ENCODE assay signal across 22 cellular contexts in the genomic region with DNA sequence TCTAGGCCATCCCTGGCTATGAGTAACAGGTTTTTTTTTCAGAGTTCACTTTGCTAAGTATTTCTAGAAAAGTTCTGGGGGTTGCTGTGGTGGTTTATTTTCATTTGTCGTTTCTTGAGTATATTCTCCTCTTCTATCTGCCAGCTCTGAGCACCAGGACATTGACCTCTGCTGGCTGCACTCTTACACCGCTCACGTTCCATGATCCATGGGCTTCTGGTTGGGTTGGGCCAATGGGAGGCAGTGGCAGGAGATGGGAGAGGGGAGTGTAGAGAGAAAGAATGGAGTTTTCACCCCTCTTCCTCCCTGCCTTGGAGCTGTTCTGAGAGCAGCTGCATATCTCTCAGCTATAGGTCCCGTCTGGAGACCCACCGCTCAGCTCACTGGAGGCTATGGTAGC.
DNase-seq lines count a peak whose midpoint lies in the region; ATAC-seq, FAIRE-seq and TF ChIP-seq lines count a peak whose summit lies in the region.
"Had no signal": no experiment of that assay in that cellular context is flagged by ENCODE, and none has a peak within 500 bp of the region (broad histone marks: within the 10 kb centered on the region; RNA-seq: fewer than 3 reads in every experiment).

No MANE protein-coding gene starts in this region.

- TF ChIP-seq CTCF in MCF 10A (IDR thresholded peaks at IDR 0.05; ENCODE audit: unreplicated experiment): no peak
- no peak for TF ChIP-seq CTCF in breast epithelium (IDR thresholded peaks at IDR 0.05)
- no peak for TF ChIP-seq CTCF in K562 (IDR thresholded peaks at IDR 0.05 in 2 of 3, conservative IDR thresholded peaks at IDR 0.05 in 1 of 3; ENCODE audit: insufficient read depth in 2 of 3, low read depth in 1 of 3, low read length in 3 of 3)
- TF ChIP-seq CTCF in liver (IDR thresholded peaks at IDR 0.05; ENCODE audit: low read depth, low read length, missing input control): no peak
- no peak for TF ChIP-seq CTCF in gastrocnemius medialis (IDR thresholded peaks at IDR 0.05 in 4 of 5, conservative IDR thresholded peaks at IDR 0.05 in 1 of 5)

- H4K20me1 ChIP-seq in K562 (replicated peaks; ENCODE audit: control insufficient read depth, insufficient read depth, low read length): no peaks in the 10 kb centered on the region
- H4K20me1 ChIP-seq: BLaER1 had no signal

- H3K4me1 ChIP-seq in breast epithelium (no peaks in the 10 kb centered on the region), K562 (replicated peaks in 1 of 2; ENCODE audit: control insufficient read depth in 2 of 2, insufficient read depth in 2 of 2, low read length in 2 of 2) (no peaks in the 10 kb centered on the region), liver (ENCODE audit: control insufficient read depth in 4 of 4, insufficient read depth in 4 of 4, low read length in 3 of 4) (peaks cover 3 to 19% (median 15%) of the 10 kb centered on the region in 4 donors), gastrocnemius medialis (no peaks in the 10 kb centered on the region)
- H3K4me1 ChIP-seq: BLaER1 had no signal

- H3K9me3 Mint-ChIP-seq in MCF 10A (ENCODE audit: unreplicated experiment): no peaks in the 10 kb centered on the region
- H3K9me3 Mint-ChIP-seq: CD8-positive, alpha-beta T cell had no signal

- no peak for FAIRE-seq in K562 (lab: Jason Lieb, UNC)
- FAIRE-seq: G401.6, GM12891, GM19239, H54 had no signal

- H3K4me3 ChIP-seq in breast epithelium (no peak overlapping the region), K562 (no peak overlapping the region), liver (ENCODE audit: low read depth in 1 of 3, low read length in 3 of 3) (no peak overlapping the region), gastrocnemius medialis (no peak overlapping the region)
- H3K4me3 ChIP-seq: BLaER1, GM23248 had no signal

- no peaks in the 10 kb centered on the region for H3K36me3 Mint-ChIP-seq in MCF 10A (ENCODE audit: insufficient read depth, unreplicated experiment)
- H3K36me3 Mint-ChIP-seq: CD14-positive monocyte; CD8-positive, alpha-beta T cell had no signal

- no peaks in the 10 kb centered on the region for H3K36me3 ChIP-seq in breast epithelium
- H3K36me3 ChIP-seq in K562 (ENCODE audit: control insufficient read depth, insufficient read depth, low read length): no peaks in the 10 kb centered on the region
- H3K36me3 ChIP-seq in liver (ENCODE audit: control insufficient read depth in 4 of 4, insufficient read depth in 3 of 4, low read depth in 1 of 4, low read length in 3 of 4): no peaks in the 10 kb centered on the region
- H3K36me3 ChIP-seq in gastrocnemius medialis: no peaks in the 10 kb centered on the region
- H3K36me3 ChIP-seq: BLaER1 had no signal

- ATAC-seq in K562 (no peak), gastrocnemius medialis (no peak), HG03342 (IDR thresholded peaks at IDR 0.05; ENCODE audit: unreplicated experiment) (no peak)
- ATAC-seq: CD8-positive, alpha-beta T cell had no signal

- DNase-seq in MCF 10A (ENCODE audit: unreplicated experiment) (no peak), breast epithelium (ENCODE audit: low spot score in 2 of 2) (no peak), K562 (ENCODE audit: extremely low read depth in 1 of 4, low spot score in 3 of 4) (no peak), NCI-H748 treated with DMSO at 0.1 percent for 48 hours (lab: John Stamatoyannopoulos, UW) (no peak), COLO668 (lab: John Stamatoyannopoulos, UW; ENCODE audit: unreplicated experiment) (no peak), gastrocnemius medialis (no peak)
- DNase-seq: 8988T; CD8-positive, alpha-beta T cell; COR-L47; DMS 273 treated with DMSO at 0.1 percent for 48 hours; DMS53; DND-41; GM23248; HCEC 1CT had no signal

- CTCF ChIA-PET in MCF 10A (lab: Yijun Ruan, JAX): interaction anchor here (1.3 kb wide), 1 partner anchor 25 kb away, joined by 8 read pairs; no protein-coding TSS in a partner anchor
- CTCF ChIA-PET in K562 (lab: Yijun Ruan, JAX; ENCODE audit: low intra/inter-chr PET ratio): no interaction called here

- BruUV-seq in MCF 10A (replicated peaks; lab: Mats Ljungman, UMichigan) (no TSS peak), K562 (replicated peaks; lab: Mats Ljungman, UMichigan) (no TSS peak)

- no peaks in the 10 kb centered on the region for H3K27me3 Mint-ChIP-seq in MCF 10A (ENCODE audit: insufficient read depth, unreplicated experiment)

- no peak overlapping the region for H3K4me2 ChIP-seq in K562 (ENCODE audit: insufficient read depth, low read length)
- H3K4me2 ChIP-seq: BLaER1 had no signal

- no peak for TF ChIP-seq EP300 in K562 (IDR thresholded peaks at IDR 0.05; ENCODE audit: low read length)

- TF ChIP-seq RAD21 in K562 (CRISPR knock-in tag; conservative IDR thresholded peaks at IDR 0.05 in 1 of 2, IDR thresholded peaks at IDR 0.05 in 1 of 2): no peak
- TF ChIP-seq RAD21 in liver (IDR thresholded peaks at IDR 0.05): no peak

- H3K4me1 Mint-ChIP-seq in MCF 10A (ENCODE audit: insufficient read depth, unreplicated experiment): peaks cover 8% of the 10 kb centered on the region
- H3K4me1 Mint-ChIP-seq: CD14-positive monocyte had no signal

- H3K27ac ChIP-seq in breast epithelium (no peak overlapping the region), K562 (ENCODE audit: extremely low read depth, low read depth, low read length) (no peak overlapping the region), liver (ENCODE audit: low read depth in 1 of 2, low read length in 2 of 2) (peak overlapping the region in 1 of 2 donors; percentile 51), gastrocnemius medialis (no peak overlapping the region)
- H3K27ac ChIP-seq: BLaER1, GM23248 had no signal

- no peak overlapping the region for H2AFZ ChIP-seq in K562 (ENCODE audit: low read depth, low read length)
- H2AFZ ChIP-seq: GM23248 had no signal

- H3K79me2 ChIP-seq in K562 (ENCODE audit: control insufficient read depth, insufficient read depth, low read length): no peaks in the 10 kb centered on the region

- no peaks in the 10 kb centered on the region for H3K9me3 ChIP-seq in breast epithelium
- no peaks in the 10 kb centered on the region for H3K9me3 ChIP-seq in K562 (replicated peaks; ENCODE audit: control insufficient read depth, insufficient read depth, low read depth, low read length)
- H3K9me3 ChIP-seq in liver (ENCODE audit: control insufficient read depth in 4 of 4, low read length in 3 of 4): no peaks in the 10 kb centered on the region
- no peaks in the 10 kb centered on the region for H3K9me3 ChIP-seq in gastrocnemius medialis
- H3K9me3 ChIP-seq: BLaER1 had no signal

- H3K27ac Mint-ChIP-seq in MCF 10A (ENCODE audit: low read depth, unreplicated experiment): peak overlapping the region; percentile 31
- H3K27ac Mint-ChIP-seq: CD8-positive, alpha-beta T cell had no signal

- TF ChIP-seq POLR2A in breast epithelium (IDR thresholded peaks at IDR 0.05) (no peak), K562 (conservative IDR thresholded peaks at IDR 0.05) (no peak), gastrocnemius medialis (IDR thresholded peaks at IDR 0.05) (no peak)

- POLR2A ChIA-PET in MCF 10A (lab: Yijun Ruan, JAX) (interaction anchor here (0.5 to 2.0 kb wide), 9 partner anchors 7 to 792 kb away, joined by 3 to 8 read pairs (median 4); no protein-coding TSS in a partner anchor), K562 (lab: Yijun Ruan, JAX) (interaction anchor here (1.0 to 1.6 kb wide), 4 partner anchors 11 to 26 kb away, joined by 3 to 5 read pairs (median 4); no protein-coding TSS in a partner anchor)

- in situ Hi-C loops in K562 (cut with MboI): no loop called here
- in situ Hi-C loops in gastrocnemius medialis (cut with MboI; ENCODE audit: low sequenced_read_pairs in 4 of 4): no loop called here

- intact Hi-C loops in MCF 10A (cut with micrococcal nuclease): no loop called here
- intact Hi-C loops in breast epithelium (cut with DNase I; ENCODE audit: low total_unique reads): no loop called here
- intact Hi-C loops in K562 (cut with micrococcal nuclease): no loop called here
- intact Hi-C loops in gastrocnemius medialis (cut with DNase I; ENCODE audit: low total_unique reads): no loop called here

- H3K9ac ChIP-seq in K562 (ENCODE audit: insufficient read depth in 1 of 2, low read depth in 2 of 2, low read length in 2 of 2) (no peak overlapping the region), liver (ENCODE audit: low read depth in 1 of 2, low read length in 2 of 2) (no peak overlapping the region)
- H3K9ac ChIP-seq: BLaER1, GM23248 had no signal

- H3K27me3 ChIP-seq in breast epithelium: no peaks in the 10 kb centered on the region
- no peaks in the 10 kb centered on the region; a peak in 2 of 5 replicates for H3K27me3 ChIP-seq in K562 (ENCODE audit: control insufficient read depth in 2 of 2, insufficient read depth in 2 of 2, low read length in 2 of 2)
- H3K27me3 ChIP-seq in liver (ENCODE audit: control insufficient read depth in 4 of 4, insufficient read depth in 4 of 4, low read length in 3 of 4): no peaks in the 10 kb centered on the region
- peaks cover 0 to 2% (median 0%) of the 10 kb centered on the region in 3 donors for H3K27me3 ChIP-seq in gastrocnemius medialis
- H3K27me3 ChIP-seq: BLaER1 had no signal

- no peak overlapping the region for H3K4me3 Mint-ChIP-seq in MCF 10A (ENCODE audit: unreplicated experiment)
- H3K4me3 Mint-ChIP-seq: CD14-positive monocyte; CD8-positive, alpha-beta T cell had no signal

- H3K9me1 ChIP-seq in K562 (ENCODE audit: control insufficient read depth, insufficient read depth, low read length): no peaks in the 10 kb centered on the region

- WGBS in K562 (ENCODE audit: insufficient coverage, low coverage, missing lambda C conversion rate): 0% methylated on average over 5 of the region's 5 CpGs
- WGBS in liver: 36% methylated on average over 5 of the region's 5 CpGs

TF ChIP-seq in K562, 482 proteins besides CTCF, POLR2A, EP300 and RAD21 (continues in another document):
- TF ChIP-seq SP2 (IDR thresholded peaks at IDR 0.05; ENCODE audit: extremely low read depth, low read depth, low read length, poor library complexity, severe bottlenecking) (no peak), KDM4B (IDR thresholded peaks at IDR 0.05; ENCODE audit: borderline replicate concordance in 2 of 2, low read depth in 1 of 2) (no peak)

TF ChIP-seq in liver, 16 proteins besides CTCF, POLR2A, EP300 and RAD21:
- TF ChIP-seq GABPA (IDR thresholded peaks at IDR 0.05 in 1 of 2, conservative IDR thresholded peaks at IDR 0.05 in 1 of 2): no peak
- peak; percentile 31 to 44 for TF ChIP-seq RXRA (IDR thresholded peaks at IDR 0.05)
